Comparison of ENCODE assay signal across 1 cellular context in genomic region chr14:69808919-69809808, GRCh38.
TF ChIP-seq lines count a peak whose summit lies in the region.

No MANE protein-coding gene starts in this region.

TF ChIP-seq in HepG2, 621 proteins besides CTCF, POLR2A, EP300 and RAD21 (continued from another document):
- TF ChIP-seq NPAS2 (CRISPR knock-in tag; IDR thresholded peaks at IDR 0.05; ENCODE audit: borderline replicate concordance) (no peak), GPBP1L1 (CRISPR knock-in tag; IDR thresholded peaks at IDR 0.05) (no peak), GLI4 (CRISPR knock-in tag; IDR thresholded peaks at IDR 0.05; ENCODE audit: borderline replicate concordance) (no peak), ZKSCAN8 (CRISPR knock-in tag; IDR thresholded peaks at IDR 0.05; ENCODE audit: borderline replicate concordance) (peak; percentile 64; the same call in 1 of the 2 replicates), ZNF609 (CRISPR knock-in tag; IDR thresholded peaks at IDR 0.05; ENCODE audit: borderline replicate concordance) (peak; percentile 62; the same call in 1 of the 2 replicates), TOE1 (CRISPR knock-in tag; IDR thresholded peaks at IDR 0.05) (0 out of 2 replicates have a peak, but pooled peaks have one; percentile 43), RERE (CRISPR knock-in tag; IDR thresholded peaks at IDR 0.05; ENCODE audit: low read depth) (no peak; the same call in 1 of the 2 replicates), HNRNPLL (IDR thresholded peaks at IDR 0.05; ENCODE audit: low read depth, low read length, poor library complexity, severe bottlenecking) (no peak), HDAC1 (CRISPR knock-in tag; IDR thresholded peaks at IDR 0.05) (peak; percentile 82), ZNF703 (CRISPR knock-in tag; IDR thresholded peaks at IDR 0.05; ENCODE audit: borderline replicate concordance) (0 out of 2 replicates have a peak, but pooled peaks have one; percentile 50), SNAPC5 (CRISPR knock-in tag; IDR thresholded peaks at IDR 0.05; ENCODE audit: borderline replicate concordance) (no peak), GRHL1 (CRISPR knock-in tag; conservative IDR thresholded peaks at IDR 0.05) (no peak), SP2 (CRISPR knock-in tag; IDR thresholded peaks at IDR 0.05) (no peak), GATAD2A (CRISPR knock-in tag; IDR thresholded peaks at IDR 0.05) (peak; percentile 98), STAT6 (CRISPR knock-in tag; IDR thresholded peaks at IDR 0.05; ENCODE audit: borderline replicate concordance) (no peak), ZNF577 (CRISPR knock-in tag; IDR thresholded peaks at IDR 0.05; ENCODE audit: borderline replicate concordance, low read depth) (no peak), ZNF891 (CRISPR knock-in tag; IDR thresholded peaks at IDR 0.05) (no peak; the same call in 1 of the 2 replicates), FOXK1 (CRISPR knock-in tag; IDR thresholded peaks at IDR 0.05; ENCODE audit: borderline replicate concordance, low read depth) (no peak; the same call in 1 of the 2 replicates), CREM (IDR thresholded peaks at IDR 0.05) (peak; percentile 88), CREM (CRISPR knock-in tag; IDR thresholded peaks at IDR 0.05) (no peak), RXRB (CRISPR knock-in tag; IDR thresholded peaks at IDR 0.05; ENCODE audit: borderline replicate concordance) (peak; percentile 92), ZBTB10 (CRISPR knock-in tag; IDR thresholded peaks at IDR 0.05; ENCODE audit: borderline replicate concordance) (no peak), ZNF839 (CRISPR knock-in tag; IDR thresholded peaks at IDR 0.05; ENCODE audit: borderline replicate concordance) (no peak)
